In genomic region chr20:4060054-4060795, GRCh38 we compare ENCODE assay signal across 8 cellular contexts. TPM values are rescaled to one million over a fixed set of nuclear protein-coding genes. Genes with fewer than 3 reads are reported as not detected.
DNase-seq lines count a peak whose midpoint lies in the region; ATAC-seq and TF ChIP-seq lines count a peak whose summit lies in the region.
"Had no signal": no experiment of that assay in that cellular context is flagged by ENCODE, and none has a peak within 500 bp of the region (broad histone marks: within the 10 kb centered on the region; RNA-seq: fewer than 3 reads in every experiment).

No MANE protein-coding gene starts in this region.

- CTCF ChIA-PET in activated CD8-positive, alpha-beta T cell treated with anti-CD3 and anti-CD28 coated beads for 36 hours (lab: Charles Lee), result interaction anchor here (1.4 kb wide), 1 partner anchor 92 kb away, joined by 3 read pairs; no protein-coding TSS in a partner anchor

- no peaks in the 10 kb centered on the region for H3K36me3 Mint-ChIP-seq in activated CD8-positive, alpha-beta T cell treated with anti-CD3 and anti-CD28 coated beads for 36 hours (ENCODE audit: low read depth)

- H3K27ac ChIP-seq in left ventricle myocardium inferior (replicated peaks) (peak overlapping the region; percentile 67), transverse colon (peak overlapping the region in 3 of 4 donors; percentile 2 to 34 (median 20))

- in situ Hi-C loops in transverse colon (cut with MboI; ENCODE audit: low pct_ligation_motif_present in 1 of 4, low pct_unique_long_range_greater_than_20kb in 1 of 4, low sequenced_read_pairs in 3 of 4), result no loop called here

- no peak for TF ChIP-seq CTCF in left ventricle myocardium inferior (IDR thresholded peaks at IDR 0.05; ENCODE audit: borderline replicate concordance)
- no peak for TF ChIP-seq CTCF in transverse colon (IDR thresholded peaks at IDR 0.05)
- TF ChIP-seq CTCF in activated CD8-positive, alpha-beta T cell treated with anti-CD3 and anti-CD28 coated beads for 36 hours (IDR thresholded peaks at IDR 0.05), result no peak

- H3K9me3 ChIP-seq in left ventricle myocardium inferior (replicated peaks), result no peaks in the 10 kb centered on the region
- H3K9me3 ChIP-seq in transverse colon, result no peaks in the 10 kb centered on the region

- H3K4me3 ChIP-seq in left ventricle myocardium inferior, result no peak overlapping the region
- H3K4me3 ChIP-seq in transverse colon, result no peak overlapping the region

- TF ChIP-seq POLR2A in transverse colon (IDR thresholded peaks at IDR 0.05), result no peak

- H3K4me1 ChIP-seq in left ventricle myocardium inferior (peaks cover 49% of the 10 kb centered on the region), transverse colon (peaks cover 12 to 33% (median 18%) of the 10 kb centered on the region in 4 donors)

- peak; percentile 66 for DNase-seq in HT-29 (ENCODE audit: low spot score)
- DNase-seq in left ventricle myocardium inferior, result peak; percentile 71
- DNase-seq in transverse colon, result peak; percentile 80
- DNase-seq in NCI-H2081 (lab: John Stamatoyannopoulos, UW), result no peak
- no peak for DNase-seq in activated CD8-positive, alpha-beta T cell treated with anti-CD3 and anti-CD28 coated beads for 36 hours
- DNase-seq: activated CD8-positive, alpha-beta memory T cell treated with anti-CD3 and anti-CD28 coated beads, Interleukin-2, amount 50 U/mL, for 48 hours had no signal

- no peak overlapping the region for H3K27ac Mint-ChIP-seq in activated CD8-positive, alpha-beta T cell treated with anti-CD3 and anti-CD28 coated beads for 36 hours

- ATAC-seq in GM21390 (IDR thresholded peaks at IDR 0.05; ENCODE audit: unreplicated experiment), result peak; percentile 84
- ATAC-seq in activated CD8-positive, alpha-beta T cell treated with anti-CD3 and anti-CD28 coated beads for 36 hours, result no peak
- ATAC-seq in GM18873 (IDR thresholded peaks at IDR 0.05; ENCODE audit: low FRiP score, unreplicated experiment), result no peak

- no peaks in the 10 kb centered on the region for H3K36me3 ChIP-seq in left ventricle myocardium inferior
- no peaks in the 10 kb centered on the region for H3K36me3 ChIP-seq in transverse colon

- intact Hi-C loops in left ventricle myocardium inferior (cut with micrococcal nuclease) (loop anchor here (10.0 kb wide), 1 partner anchor 45 kb away; the partner anchor contains the start of gene RNF24), transverse colon (cut with DNase I; ENCODE audit: low total_unique reads) (no loop called here)
- intact Hi-C loops in activated CD8-positive, alpha-beta T cell treated with anti-CD3 and anti-CD28 coated beads for 36 hours (cut with micrococcal nuclease), result no loop called here

- no peaks in the 10 kb centered on the region for H3K27me3 Mint-ChIP-seq in activated CD8-positive, alpha-beta T cell treated with anti-CD3 and anti-CD28 coated beads for 36 hours

- no peak overlapping the region for H3K4me3 Mint-ChIP-seq in activated CD8-positive, alpha-beta T cell treated with anti-CD3 and anti-CD28 coated beads for 36 hours

- no peak for TF ChIP-seq EP300 in transverse colon (IDR thresholded peaks at IDR 0.05; ENCODE audit: low read depth)

- H3K27me3 ChIP-seq in left ventricle myocardium inferior (ENCODE audit: low read depth) (no peaks in the 10 kb centered on the region), transverse colon (no peaks in the 10 kb centered on the region)

- 17 to 61% methylated on average over 1 to 12 of the region's 12 CpGs for WGBS in transverse colon (ENCODE audit: low coverage in 1 of 2), 2 donors

- H3K9me3 Mint-ChIP-seq in activated CD8-positive, alpha-beta T cell treated with anti-CD3 and anti-CD28 coated beads for 36 hours, result no peaks in the 10 kb centered on the region

- H3K4me1 Mint-ChIP-seq in activated CD8-positive, alpha-beta T cell treated with anti-CD3 and anti-CD28 coated beads for 36 hours (ENCODE audit: low read depth), result peaks cover 4% of the 10 kb centered on the region

- POLR2A ChIA-PET in activated CD8-positive, alpha-beta T cell treated with anti-CD3 and anti-CD28 coated beads for 36 hours (lab: Charles Lee), result no interaction called here

RNA-seq across cellular contexts. Expression of gene RNF24, which starts 44.9 kb away (rescaled TPM):
- total RNA-seq in HT-29 (2014; rRNA removed; shearing (Covaris generic)), result 1.4 and 2.3 TPM in 2 replicates
- total RNA-seq in left ventricle myocardium inferior (5.1 TPM), transverse colon (1 to 10 TPM; 3.4 to 4.9 (median 3.9) TPM)
- total RNA-seq in activated CD8-positive, alpha-beta T cell treated with anti-CD3 and anti-CD28 coated beads for 36 hours, result 10 to 100 TPM; 16.7 to 17.2 TPM

Comparison
In these comparisons a context has a peak if more than half of its experiments do, and no peak if none do; other contexts are left out.
1. DNase-seq: peak in HT-29 (single experiment), left ventricle myocardium inferior (single experiment) and transverse colon (single experiment); none in NCI-H2081 (0 of 2) and activated CD8-positive, alpha-beta T cell treated with anti-CD3 and anti-CD28 coated beads for 36 hours (single experiment).